Comparison of ENCODE assay signal across 17 cellular contexts in the genomic region with DNA sequence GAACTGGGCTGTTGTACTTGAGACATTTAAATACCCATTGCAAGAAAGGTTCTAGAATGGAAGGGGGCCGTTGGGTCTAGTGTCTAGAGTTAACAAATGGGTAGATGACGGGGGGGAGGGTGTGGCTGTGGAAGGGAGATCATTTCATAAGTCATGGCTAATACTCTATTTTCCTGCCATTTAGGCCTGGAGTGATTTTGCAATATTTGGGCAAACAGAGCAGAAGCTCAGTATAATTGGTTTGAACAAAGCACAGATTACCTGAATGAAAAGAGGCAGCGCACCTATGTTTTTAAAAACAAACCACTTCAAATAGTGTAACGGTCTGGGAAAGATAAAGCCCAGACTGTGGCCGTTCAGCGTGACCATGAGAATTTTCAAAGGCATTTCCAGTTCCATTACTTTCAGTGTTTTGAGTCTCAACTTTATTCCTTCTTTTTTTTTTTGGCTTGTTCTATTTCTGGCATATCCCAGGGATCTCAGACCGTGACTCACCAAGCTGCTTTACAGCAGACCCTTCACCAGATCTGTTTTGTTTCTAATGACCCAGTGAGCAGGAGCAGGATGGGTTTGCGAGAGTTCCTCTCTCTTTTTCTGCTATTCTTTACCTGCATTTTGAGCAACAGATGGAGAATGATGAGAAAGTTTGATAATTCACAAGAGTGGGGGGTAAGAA.
DNase-seq lines count a peak whose midpoint lies in the region; TF ChIP-seq lines count a peak whose summit lies in the region.
"Had no signal": no experiment of that assay in that cellular context is flagged by ENCODE, and none has a peak within 500 bp of the region (broad histone marks: within the 10 kb centered on the region; RNA-seq: fewer than 3 reads in every experiment).

No MANE protein-coding gene starts in this region.

- peaks cover 7% of the 10 kb centered on the region for H3K27me3 ChIP-seq in kidney epithelial cell (ENCODE audit: control insufficient read depth, insufficient read depth, low read length)
- H3K27me3 ChIP-seq in smooth muscle cell (ENCODE audit: low read depth): no peaks in the 10 kb centered on the region

- no peak overlapping the region for H2AFZ ChIP-seq in smooth muscle cell (ENCODE audit: low read depth)
- H2AFZ ChIP-seq: GM23248 had no signal

- peak overlapping the region; percentile 73 for H3K4me2 ChIP-seq in smooth muscle cell

- TF ChIP-seq CTCF in astrocyte of the cerebellum (IDR thresholded peaks at IDR 0.05; ENCODE audit: low read depth, low read length, missing control alignments): no peak
- no peak for TF ChIP-seq CTCF in kidney epithelial cell (IDR thresholded peaks at IDR 0.05; ENCODE audit: insufficient read depth, low read length, poor library complexity, severe bottlenecking)
- TF ChIP-seq CTCF in smooth muscle cell (IDR thresholded peaks at IDR 0.05; ENCODE audit: borderline replicate concordance, insufficient read depth, poor library complexity, severe bottlenecking): no peak

- DNase-seq in DMS79 treated with DMSO at 0.1 percent for 48 hours (lab: John Stamatoyannopoulos, UW) (peak; percentile 41), DMS79 (lab: John Stamatoyannopoulos, UW) (no peak), astrocyte of the cerebellum (ENCODE audit: low read depth) (peak; percentile 20), kidney epithelial cell (ENCODE audit: low read depth) (peak; percentile 14), smooth muscle cell (lab: John Stamatoyannopoulos, UW; ENCODE audit: unreplicated experiment) (no peak), HK-2 (ENCODE audit: unreplicated experiment) (no peak), T-helper 1 cell (no peak)
- no peak for DNase-seq in activated naive CD4-positive, alpha-beta T cell treated with anti-CD3 and anti-CD28 coated beads, Interleukin-2, amount 50 U/mL, for 16 hours
- DNase-seq: 8988T; activated effector memory CD4-positive, alpha-beta T cell treated with Interleukin-2 at 50 U/mL for 16 hours; GM23248; naive B cell; NCI-H187 treated with DMSO at 0.1 percent for 48 hours; retina; stimulated activated naive B cell treated with anti-CD40 and anti-IgM and Interleukin-4, amounts not matched to agents 10 μg/mL and 1 μg/mL and 100 μg/mL, for 72 hours; WERI-Rb-1 had no signal

- H3K9ac ChIP-seq in smooth muscle cell (ENCODE audit: low read depth): no peak overlapping the region
- H3K9ac ChIP-seq: GM23248 had no signal

- peaks cover 46% of the 10 kb centered on the region for H3K4me1 ChIP-seq in smooth muscle cell (ENCODE audit: low read depth)

- no peaks in the 10 kb centered on the region for H3K9me3 ChIP-seq in smooth muscle cell (replicated peaks; ENCODE audit: low read depth)

- H3K36me3 ChIP-seq in kidney epithelial cell (ENCODE audit: control insufficient read depth, insufficient read depth, low read length): no peaks in the 10 kb centered on the region
- no peaks in the 10 kb centered on the region for H3K36me3 ChIP-seq in smooth muscle cell (ENCODE audit: low read depth)
- H3K36me3 ChIP-seq: WERI-Rb-1 had no signal

- peak overlapping the region; percentile 74 for H3K27ac ChIP-seq in smooth muscle cell (ENCODE audit: low read depth)
- H3K27ac ChIP-seq: GM23248, SK-N-MC, WERI-Rb-1 had no signal

- in situ Hi-C loops in astrocyte of the cerebellum (cut with HindIII; ENCODE audit: low sequenced_read_pairs): loop anchor here (5.0 kb wide), 1 partner anchor 67 kb away; no protein-coding TSS in a partner anchor

- WGBS in smooth muscle cell (ENCODE audit: low lambda C conversion rate): 10% methylated on average over 8 of the region's 8 CpGs

- H3K79me2 ChIP-seq in smooth muscle cell (ENCODE audit: low read depth): no peaks in the 10 kb centered on the region

- peaks cover 14% of the 10 kb centered on the region for H4K20me1 ChIP-seq in smooth muscle cell (ENCODE audit: low read depth)

- H3K4me3 ChIP-seq in astrocyte of the cerebellum (ENCODE audit: low read depth, low read length) (no peak overlapping the region), kidney epithelial cell (ENCODE audit: low read depth, low read length) (no peak overlapping the region), smooth muscle cell (no peak overlapping the region)
- H3K4me3 ChIP-seq: GM23248, SK-N-MC had no signal

- no peaks in the 10 kb centered on the region for H3F3A ChIP-seq in smooth muscle cell (ENCODE audit: low read depth)

Comparison
In these comparisons a context has a peak if more than half of its experiments do, and no peak if none do; other contexts are left out.
1. DNase-seq: peak in DMS79 treated with DMSO at 0.1 percent for 48 hours (single experiment), astrocyte of the cerebellum (single experiment) and kidney epithelial cell (single experiment); none in DMS79 (single experiment), smooth muscle cell (single experiment), HK-2 (single experiment), activated naive CD4-positive, alpha-beta T cell treated with anti-CD3 and anti-CD28 coated beads, Interleukin-2, amount 50 U/mL, for 16 hours (single experiment) and T-helper 1 cell (0 of 5).